Comparison of ENCODE assay signal across 9 cellular contexts in genomic region chr1:108016451-108016920, GRCh38. TPM values are rescaled to one million over a fixed set of nuclear protein-coding genes. Genes with fewer than 3 reads are reported as not detected.
A peak's percentile ranks its signal among the peaks of the same experiment; 100 is the strongest.
DNase-seq lines count a peak whose midpoint lies in the region; ATAC-seq and TF ChIP-seq lines count a peak whose summit lies in the region.
"Had no signal": no experiment of that assay in that cellular context is flagged by ENCODE, and none has a peak within 500 bp of the region (broad histone marks: within the 10 kb centered on the region; RNA-seq: fewer than 3 reads in every experiment).

No MANE protein-coding gene starts in this region.

- peaks cover 15% of the 10 kb centered on the region for H3K4me1 Mint-ChIP-seq in type B pancreatic cell (ENCODE audit: unreplicated experiment)

- H3K4me3 ChIP-seq in A673 (ENCODE audit: low read depth, low read length, poor library complexity, severe bottlenecking) (no peak overlapping the region), HEK293 (ENCODE audit: low read depth, low read length) (no peak overlapping the region), right cardiac atrium (ENCODE audit: low read length) (no peak overlapping the region), ovary (no peak overlapping the region)

- no peaks in the 10 kb centered on the region for H3K27me3 Mint-ChIP-seq in type B pancreatic cell

- peak; percentile 75 for DNase-seq in A673 (ENCODE audit: low spot score)
- peak in 2 of 3 donors; percentile 39 to 57 for DNase-seq in right cardiac atrium
- no peak for DNase-seq in ovary
- DNase-seq in GM20000 (ENCODE audit: low spot score) = no peak
- DNase-seq in C1 segment of cervical spinal cord (lab: John Stamatoyannopoulos, UW) = no peak
- DNase-seq in type B pancreatic cell (ENCODE audit: extremely low spot score, unreplicated experiment) = no peak
- DNase-seq: NCI-H2227 treated with DMSO at 0.1 percent for 48 hours had no signal

- H3K27ac Mint-ChIP-seq in type B pancreatic cell = no peak overlapping the region

- no peaks in the 10 kb centered on the region for H3K4me1 ChIP-seq in A673 (ENCODE audit: insufficient read depth, low read length, poor library complexity, severe bottlenecking)
- no peaks in the 10 kb centered on the region for H3K4me1 ChIP-seq in HEK293 (ENCODE audit: control insufficient read depth, insufficient read depth, low read length)
- H3K4me1 ChIP-seq in right cardiac atrium (ENCODE audit: control insufficient read depth, insufficient read depth, low read length) = peaks cover 2% of the 10 kb centered on the region
- H3K4me1 ChIP-seq in ovary (ENCODE audit: insufficient read depth) = no peaks in the 10 kb centered on the region

- H3K9me3 Mint-ChIP-seq in type B pancreatic cell = no peaks in the 10 kb centered on the region

- CTCF ChIA-PET in A673 (lab: Charles Lee) = no interaction called here
- CTCF ChIA-PET in HEK293 (lab: Yijun Ruan, JAX) = interaction anchor here (0.7 to 0.8 kb wide), 2 partner anchors 31 to 174 kb away, joined by 3 to 4 read pairs; no protein-coding TSS in a partner anchor

- no peak for TF ChIP-seq EP300 in ovary (IDR thresholded peaks at IDR 0.05)

- H3K27me3 ChIP-seq in A673 (replicated peaks; ENCODE audit: insufficient read depth, low read depth, low read length, poor library complexity) (no peaks in the 10 kb centered on the region), right cardiac atrium (ENCODE audit: control insufficient read depth, insufficient read depth) (no peaks in the 10 kb centered on the region), ovary (no peaks in the 10 kb centered on the region)

- TF ChIP-seq CTCF in A673 (conservative IDR thresholded peaks at IDR 0.05; ENCODE audit: low read depth, low read length) (no peak), HEK293 (tag by site-specific recombination; IDR thresholded peaks at IDR 0.05) (no peak), ovary (IDR thresholded peaks at IDR 0.05) (no peak), GM20000 (IDR thresholded peaks at IDR 0.05; ENCODE audit: extremely low read depth, missing control alignments) (no peak), type B pancreatic cell (conservative IDR thresholded peaks at IDR 0.05) (no peak)

- ATAC-seq in SK-N-SH treated with all-trans-retinoic acid at 6 μM for 48 hours (peak; percentile 56; the same call in 2 of the 3 replicates), right cardiac atrium (peak; percentile 95 to 99)

- no peak overlapping the region for H3K4me3 Mint-ChIP-seq in type B pancreatic cell

- no peaks in the 10 kb centered on the region for H3K36me3 ChIP-seq in A673 (ENCODE audit: insufficient read depth, low read length, poor library complexity, severe bottlenecking)
- no peaks in the 10 kb centered on the region for H3K36me3 ChIP-seq in HEK293 (ENCODE audit: control insufficient read depth in 2 of 2, insufficient read depth in 1 of 2, low read length in 2 of 2)
- H3K36me3 ChIP-seq in ovary = no peaks in the 10 kb centered on the region

- no peak for TF ChIP-seq POLR2A in ovary (IDR thresholded peaks at IDR 0.05)

- intact Hi-C loops in A673 (cut with micrococcal nuclease; ENCODE audit: unreplicated experiment) (no loop called here), right cardiac atrium (cut with DNase I) (no loop called here), ovary (cut with DNase I) (no loop called here)

- 11% methylated on average over 4 of the region's 4 CpGs for WGBS in right cardiac atrium
- WGBS in ovary, 3 donors = 13 to 19% (median 19%) methylated on average over 4 of the region's 4 CpGs

- BruUV-seq in A673 (replicated peaks; lab: Mats Ljungman, UMichigan) = no TSS peak

- no peaks in the 10 kb centered on the region for H3K36me3 Mint-ChIP-seq in type B pancreatic cell

- POLR2A ChIA-PET in A673 (lab: Charles Lee; ENCODE audit: low non-redundant PET) (no interaction called here), HEK293 (lab: Yijun Ruan, JAX) (interaction anchor here (0.6 to 1.1 kb wide), 2 partner anchors 10 to 14 kb away, joined by 3 read pairs; no protein-coding TSS in a partner anchor)

- H3K27ac ChIP-seq in A673 (ENCODE audit: low read depth, low read length, poor library complexity, severe bottlenecking) = no peak overlapping the region
- H3K27ac ChIP-seq in HEK293 (ENCODE audit: extremely low read depth, low read depth, low read length) = no peak overlapping the region
- H3K27ac ChIP-seq in right cardiac atrium (ENCODE audit: low read length) = no peak overlapping the region
- H3K27ac ChIP-seq in ovary = no peak overlapping the region

- H3K9me3 ChIP-seq in A673 (ENCODE audit: low read depth, low read length, poor library complexity, severe bottlenecking) (no peaks in the 10 kb centered on the region), HEK293 (ENCODE audit: control insufficient read depth, insufficient read depth, low read depth, low read length) (no peaks in the 10 kb centered on the region), right cardiac atrium (ENCODE audit: control insufficient read depth, low read length) (no peaks in the 10 kb centered on the region), ovary (no peaks in the 10 kb centered on the region)

TF ChIP-seq in HEK293, 187 proteins besides CTCF, POLR2A, EP300 and RAD21 (continues in another document):
- TF ChIP-seq ZNF398 (tag by site-specific recombination; IDR thresholded peaks at IDR 0.05) (peak; percentile 47), ZNF747 (tag by site-specific recombination; IDR thresholded peaks at IDR 0.05) (no peak), ATF2 (tag by site-specific recombination; IDR thresholded peaks at IDR 0.05; ENCODE audit: low read depth) (no peak), ZNF843 (tag by site-specific recombination; IDR thresholded peaks at IDR 0.05) (peak; percentile 76), ZBTB21 (tag by site-specific recombination; IDR thresholded peaks at IDR 0.05) (peak; percentile 69; the same call in 1 of the 2 replicates)

TF ChIP-seq in SK-N-SH treated with all-trans-retinoic acid at 6 μM for 48 hours, 23 proteins besides CTCF, POLR2A, EP300 and RAD21 (continues in another document):
- TF ChIP-seq PATZ1 (CRISPR knock-in tag; IDR thresholded peaks at IDR 0.05; ENCODE audit: borderline replicate concordance) = peak; percentile 68; the same call in 1 of the 2 replicates
- TF ChIP-seq RARB (CRISPR knock-in tag; IDR thresholded peaks at IDR 0.05) = no peak
- 0 out of 2 replicates have a peak, but pooled peaks have one; percentile 72 for TF ChIP-seq CSRNP3 (CRISPR knock-in tag; IDR thresholded peaks at IDR 0.05)
- TF ChIP-seq ARNTL (CRISPR knock-in tag; IDR thresholded peaks at IDR 0.05; ENCODE audit: borderline replicate concordance, low read depth) = no peak
- TF ChIP-seq ZFP3 (CRISPR knock-in tag; IDR thresholded peaks at IDR 0.05) = no peak
- peak; percentile 81; the same call in 1 of the 2 replicates for TF ChIP-seq TCF4 (CRISPR knock-in tag; IDR thresholded peaks at IDR 0.05; ENCODE audit: borderline replicate concordance)
- peak; percentile 46; the same call in 1 of the 2 replicates for TF ChIP-seq CREB5 (CRISPR knock-in tag; IDR thresholded peaks at IDR 0.05; ENCODE audit: low read depth)
- peak; percentile 89 for TF ChIP-seq ISL1 (CRISPR knock-in tag; IDR thresholded peaks at IDR 0.05)
- peak; percentile 60; the same call in 1 of the 2 replicates for TF ChIP-seq GLIS3 (CRISPR knock-in tag; IDR thresholded peaks at IDR 0.05)
- TF ChIP-seq ZNF70 (CRISPR knock-in tag; IDR thresholded peaks at IDR 0.05) = no peak
- no peak for TF ChIP-seq OSR1 (CRISPR knock-in tag; IDR thresholded peaks at IDR 0.05)
- TF ChIP-seq ZNF8 (CRISPR knock-in tag; IDR thresholded peaks at IDR 0.05) = peak; percentile 40; the same call in 1 of the 2 replicates

RNA-seq across cellular contexts. Expression of gene VAV3, which starts 51.5 kb away (rescaled TPM):
- total RNA-seq in A673 (2021) = 0.30 and 0.44 TPM in 2 replicates
- total RNA-seq in right cardiac atrium = 1 to 10 TPM; 2.2 to 4.0 (median 3.0) TPM
- polyA plus RNA-seq in right cardiac atrium = 0.79 TPM
- 1 to 10 TPM in 6 of 7 donors, under 1 TPM in 1; 0.78 to 7.4 (median 1.5) TPM for total RNA-seq in ovary
- polyA plus RNA-seq in ovary = 1 to 10 TPM in 1 of 2 donors, under 1 TPM in 1; 0.81 to 2.9 TPM
- 10.0 and 12.3 TPM in 2 replicates for total RNA-seq in type B pancreatic cell (ENCODE audit: low replicate concordance)

Comparison
In these comparisons a context has a peak if more than half of its experiments do, and no peak if none do; other contexts are left out.
1. DNase-seq: peak in A673 (single experiment) and right cardiac atrium (2 of 3); none in ovary (0 of 5), GM20000 (single experiment), C1 segment of cervical spinal cord (0 of 14) and type B pancreatic cell (single experiment).